In genomic region chr16:3458278-3458851, GRCh38 we compare ENCODE assay signal across 8 cellular contexts. TPM values are rescaled to one million over a fixed set of nuclear protein-coding genes. Genes with fewer than 3 reads are reported as not detected.
DNase-seq lines count a peak whose midpoint lies in the region; ATAC-seq lines count a peak whose summit lies in the region.

No MANE protein-coding gene starts in this region.

- no peaks in the 10 kb centered on the region for H3K36me3 Mint-ChIP-seq in naive B cell

- no peaks in the 10 kb centered on the region for H3K27me3 Mint-ChIP-seq in naive B cell

- ATAC-seq in HG02610 (IDR thresholded peaks at IDR 0.05; ENCODE audit: unreplicated experiment) = peak; percentile 8
- no peak for ATAC-seq in naive B cell (ENCODE audit: low read depth in 2 of 2)

- H3K27ac Mint-ChIP-seq in naive B cell = peak overlapping the region; percentile 85 to 94 (median 89)

- DNase-seq in NOMO-1 treated with dmso at 0.1 percent for 144 hours (lab: John Stamatoyannopoulos, UW; ENCODE audit: unreplicated experiment) (peak; percentile 5), NOMO-1 (lab: John Stamatoyannopoulos, UW; ENCODE audit: unreplicated experiment in 2 of 2) (no peak), SK-N-MC (ENCODE audit: low read depth, low spot score) (no peak), naive B cell (no peak), MV-4-11 (lab: John Stamatoyannopoulos, UW) (no peak), NCI-H128 (lab: John Stamatoyannopoulos, UW; ENCODE audit: unreplicated experiment) (no peak)

- H3K36me3 ChIP-seq in SK-N-MC (ENCODE audit: insufficient read depth, low read length) (0 out of 2 replicates have a peak, but pooled peaks cover 3% of the 10 kb centered on the region), endocrine pancreas (ENCODE audit: control insufficient read depth, insufficient read depth, low read length) (no peaks in the 10 kb centered on the region)

- H3K9me3 ChIP-seq in SK-N-MC (ENCODE audit: low read depth, low read length) (no peaks in the 10 kb centered on the region), endocrine pancreas (ENCODE audit: control insufficient read depth, low read length) (no peaks in the 10 kb centered on the region)

- H3K9me3 Mint-ChIP-seq in naive B cell = no peaks in the 10 kb centered on the region

- H3K4me1 ChIP-seq in endocrine pancreas (ENCODE audit: control insufficient read depth, insufficient read depth, low read length) = peaks cover 16% of the 10 kb centered on the region

- H3K4me3 ChIP-seq in SK-N-MC = peak overlapping the region; percentile 85
- peak overlapping the region; percentile 72 for H3K4me3 ChIP-seq in endocrine pancreas (ENCODE audit: control insufficient read depth, insufficient read depth, low read length)

- H3K9ac ChIP-seq in SK-N-MC (ENCODE audit: insufficient read length) = peak overlapping the region; percentile 89
- peak overlapping the region; percentile 92 for H3K9ac ChIP-seq in endocrine pancreas (ENCODE audit: control insufficient read depth, insufficient read depth, low read length)

- no peaks in the 10 kb centered on the region for H3K27me3 ChIP-seq in endocrine pancreas (ENCODE audit: control insufficient read depth, insufficient read depth, low read length)

- H3K27ac ChIP-seq in SK-N-MC = peak overlapping the region; percentile 9; the same call in 1 of the 2 replicates

- peak overlapping the region; percentile 82 to 96 (median 90) for H3K4me3 Mint-ChIP-seq in naive B cell

- peaks cover 37 to 60% (median 44%) of the 10 kb centered on the region in 3 donors for H3K4me1 Mint-ChIP-seq in naive B cell

RNA-seq across cellular contexts. Expression of gene NAA60, which starts 14.9 kb away (rescaled TPM):
- 10 to 100 TPM; 17.0 to 48.8 (median 31.5) TPM for polyA plus RNA-seq in naive B cell (ENCODE audit: low read depth in 6 of 6)

RNA-seq across cellular contexts. Expression of gene ZNF597, which starts 15.1 kb away (rescaled TPM):
- 1 to 10 TPM in 5 of 6 donors, under 1 TPM in 1; 0.78 to 3.2 (median 2.3) TPM for polyA plus RNA-seq in naive B cell (ENCODE audit: low read depth in 6 of 6)

RNA-seq across cellular contexts. Expression of gene C16orf90, which starts 36.9 kb away (rescaled TPM):
- not detected for polyA plus RNA-seq in naive B cell (ENCODE audit: low read depth in 6 of 6)

RNA-seq across cellular contexts. Expression of gene CLUAP1, which starts 42.4 kb away (rescaled TPM):
- polyA plus RNA-seq in naive B cell (ENCODE audit: low read depth in 6 of 6) = 10 to 100 TPM in 5 of 6 donors, 1 to 10 TPM in 1; 7.4 to 12.5 (median 11.3) TPM

RNA-seq across cellular contexts. Expression of gene ZNF174, which starts 57.4 kb away (rescaled TPM):
- polyA plus RNA-seq in naive B cell (ENCODE audit: low read depth in 6 of 6) = 10 to 100 TPM in 2 of 6 donors, 1 to 10 TPM in 3, not detected in 1; 6.4 to 14.2 (median 8.9) TPM
